16 cellular contexts compared by ENCODE assay signal in genomic region chr10:55370021-55370420, GRCh38.
A peak's percentile ranks its signal among the peaks of the same experiment; 100 is the strongest.
DNase-seq lines count a peak whose midpoint lies in the region; ATAC-seq and TF ChIP-seq lines count a peak whose summit lies in the region.
"Had no signal": no experiment of that assay in that cellular context is flagged by ENCODE, and none has a peak within 500 bp of the region (broad histone marks: within the 10 kb centered on the region; RNA-seq: fewer than 3 reads in every experiment).

No MANE protein-coding gene starts in this region.

- H3K9me3 Mint-ChIP-seq in chondrocyte (ENCODE audit: low read depth): no peaks in the 10 kb centered on the region

- no peak overlapping the region for H3K9ac ChIP-seq in GM23248

- no peaks in the 10 kb centered on the region for H3K9me3 ChIP-seq in GM23248 (ENCODE audit: low read depth)
- H3K9me3 ChIP-seq: body of pancreas, SJSA1 had no signal

- DNase-seq in GM23248 (peak; percentile 71), NCI-H2081 treated with DMSO at 0.1 percent for 48 hours (lab: John Stamatoyannopoulos, UW) (peak; percentile 42), brain microvascular endothelial cell (peak; percentile 17), renal cortical epithelial cell (ENCODE audit: low read depth) (peak; percentile 61), chondrocyte (ENCODE audit: low spot score) (no peak), NCI-H82 (lab: John Stamatoyannopoulos, UW) (no peak)
- DNase-seq: activated CD4-positive, alpha-beta memory T cell treated with anti-CD3 and anti-CD28 coated beads, Interleukin-2, amount 10 ng/mL, durations not matched to agents 7 days and 5 days; body of pancreas; DMS79 treated with DMSO at 0.1 percent for 48 hours; HFFc6; Kasumi-1; NCI-H2029 treated with DMSO at 0.1 percent for 48 hours; stimulated activated CD4-positive, alpha-beta T cell treated with anti-CD3 and anti-CD28 coated beads, Interleukin-15, amount 100 ng/mL, for 24 hours had no signal

- H3K4me3 ChIP-seq in GM23248 (no peak overlapping the region), brain microvascular endothelial cell (ENCODE audit: low read depth, low read length) (no peak overlapping the region)
- H3K4me3 ChIP-seq: body of pancreas, SJSA1 had no signal

- no peaks in the 10 kb centered on the region for H3K79me2 ChIP-seq in GM23248 (ENCODE audit: insufficient read depth)

- no peak overlapping the region for H3K4me3 Mint-ChIP-seq in chondrocyte (ENCODE audit: unreplicated experiment)
- H3K4me3 Mint-ChIP-seq: activated CD4-positive, alpha-beta memory T cell treated with anti-CD3 and anti-CD28 coated beads, Interleukin-2, amount 10 ng/mL, durations not matched to agents 7 days and 5 days; HFFc6 had no signal

- in situ Hi-C loops in GM23248 (cut with MboI): no loop called here
- in situ Hi-C loops in brain microvascular endothelial cell (cut with HindIII; ENCODE audit: low pct_ligation_motif_present, low sequenced_read_pairs): no loop called here

- H3F3A ChIP-seq in GM23248 (ENCODE audit: insufficient read depth): peaks cover 23% of the 10 kb centered on the region

- no peak overlapping the region for H3K27ac Mint-ChIP-seq in chondrocyte (ENCODE audit: unreplicated experiment)
- H3K27ac Mint-ChIP-seq: activated CD4-positive, alpha-beta memory T cell treated with anti-CD3 and anti-CD28 coated beads, Interleukin-2, amount 10 ng/mL, durations not matched to agents 7 days and 5 days; HFFc6 had no signal

- H3K27me3 Mint-ChIP-seq in chondrocyte (ENCODE audit: low read depth): no peaks in the 10 kb centered on the region
- H3K27me3 Mint-ChIP-seq: activated CD4-positive, alpha-beta memory T cell treated with anti-CD3 and anti-CD28 coated beads, Interleukin-2, amount 10 ng/mL, durations not matched to agents 7 days and 5 days had no signal

- H3K27ac ChIP-seq in GM23248: 0 out of 2 replicates have a peak overlapping the region, but pooled peaks have one; percentile 29
- no peak overlapping the region for H3K27ac ChIP-seq in brain microvascular endothelial cell
- H3K27ac ChIP-seq: body of pancreas, C4-2B, SJSA1 had no signal

- ATAC-seq in GM21723 (IDR thresholded peaks at IDR 0.05; ENCODE audit: unreplicated experiment): no peak
- ATAC-seq: body of pancreas had no signal

- H4K20me1 ChIP-seq in GM23248 (ENCODE audit: insufficient read depth): no peaks in the 10 kb centered on the region

- H3K36me3 ChIP-seq in GM23248 (ENCODE audit: low read depth) (no peaks in the 10 kb centered on the region), brain microvascular endothelial cell (replicated peaks) (no peaks in the 10 kb centered on the region)
- H3K36me3 ChIP-seq: SJSA1 had no signal

- H3K9me2 ChIP-seq in GM23248 (ENCODE audit: insufficient read depth): no peaks in the 10 kb centered on the region

- TF ChIP-seq CTCF in brain microvascular endothelial cell (IDR thresholded peaks at IDR 0.05; ENCODE audit: low read depth, low read length, missing control alignments) (no peak), chondrocyte (IDR thresholded peaks at IDR 0.05) (no peak)

- H3K4me1 ChIP-seq in GM23248 (ENCODE audit: insufficient read depth): peaks cover 32% of the 10 kb centered on the region
- H3K4me1 ChIP-seq: body of pancreas, SJSA1 had no signal

- WGBS in GM23248 (ENCODE audit: low coverage in 1 of 2, low lambda C conversion rate in 2 of 2, missing lambda C conversion rate in 2 of 2), 2 experiments: 3 to 7% methylated on average over 1 of the region's 1 CpG

- H2AFZ ChIP-seq in GM23248: peak overlapping the region; percentile 23; the same call in 1 of the 2 replicates

- peaks cover 6% of the 10 kb centered on the region for H3K4me1 Mint-ChIP-seq in chondrocyte (ENCODE audit: low read depth)
- H3K4me1 Mint-ChIP-seq: activated CD4-positive, alpha-beta memory T cell treated with anti-CD3 and anti-CD28 coated beads, Interleukin-2, amount 10 ng/mL, durations not matched to agents 7 days and 5 days had no signal

- H3K36me3 Mint-ChIP-seq in chondrocyte (ENCODE audit: low read depth): no peaks in the 10 kb centered on the region

- H3K4me2 ChIP-seq in GM23248 (ENCODE audit: unreplicated experiment): peak overlapping the region; percentile 63

- no peaks in the 10 kb centered on the region for H3K27me3 ChIP-seq in GM23248 (replicated peaks; ENCODE audit: insufficient read depth)
- H3K27me3 ChIP-seq in brain microvascular endothelial cell (replicated peaks): no peaks in the 10 kb centered on the region
- H3K27me3 ChIP-seq: body of pancreas, SJSA1 had no signal

Comparison
In these comparisons a context has a peak if more than half of its experiments do, and no peak if none do; other contexts are left out.
1. DNase-seq: peak in GM23248 (single experiment), NCI-H2081 treated with DMSO at 0.1 percent for 48 hours (single experiment), brain microvascular endothelial cell (single experiment) and renal cortical epithelial cell (single experiment); none in chondrocyte (single experiment) and NCI-H82 (single experiment).